Comparison of ENCODE assay signal across 1 cellular context in genomic region chr7:30998180-30998579, GRCh38.
A peak's percentile ranks its signal among the peaks of the same experiment; 100 is the strongest.
TF ChIP-seq lines count a peak whose summit lies in the region.

No MANE protein-coding gene starts in this region.

TF ChIP-seq in HepG2, 621 proteins besides CTCF, POLR2A, EP300 and RAD21:
- TF ChIP-seq NBN (conservative IDR thresholded peaks at IDR 0.05) (no peak), ZNF768 (CRISPR knock-in tag; IDR thresholded peaks at IDR 0.05) (peak; percentile 49; the same call in 1 of the 2 replicates)
